In genomic region chr13:100633461-100633860, GRCh38 we compare ENCODE assay signal across 1 cellular context.
TF ChIP-seq lines count a peak whose summit lies in the region.

No MANE protein-coding gene starts in this region.

TF ChIP-seq in HepG2, 621 proteins besides CTCF, POLR2A, EP300 and RAD21:
- TF ChIP-seq ZNF367 (CRISPR knock-in tag; IDR thresholded peaks at IDR 0.05; ENCODE audit: borderline replicate concordance) (no peak), FLYWCH1 (CRISPR knock-in tag; IDR thresholded peaks at IDR 0.05) (no peak), PRPF4 (IDR thresholded peaks at IDR 0.05; ENCODE audit: low read depth, low read length, poor library complexity, severe bottlenecking) (no peak), ZNF773 (CRISPR knock-in tag; IDR thresholded peaks at IDR 0.05; ENCODE audit: borderline replicate concordance) (no peak), NFIB (CRISPR knock-in tag; IDR thresholded peaks at IDR 0.05; ENCODE audit: borderline replicate concordance) (no peak), ZNF276 (CRISPR knock-in tag; IDR thresholded peaks at IDR 0.05; ENCODE audit: low read depth) (no peak), ZNF17 (CRISPR knock-in tag; IDR thresholded peaks at IDR 0.05) (no peak), ZNF235 (CRISPR knock-in tag; IDR thresholded peaks at IDR 0.05; ENCODE audit: borderline replicate concordance) (no peak), PREB (CRISPR knock-in tag; IDR thresholded peaks at IDR 0.05) (no peak), HBP1 (CRISPR knock-in tag; IDR thresholded peaks at IDR 0.05; ENCODE audit: low read depth) (no peak), CREM (IDR thresholded peaks at IDR 0.05) (no peak), CREM (CRISPR knock-in tag; IDR thresholded peaks at IDR 0.05) (no peak), ZNF550 (CRISPR knock-in tag; IDR thresholded peaks at IDR 0.05; ENCODE audit: borderline replicate concordance) (no peak), SIN3A (IDR thresholded peaks at IDR 0.05; ENCODE audit: borderline replicate concordance, low read depth, low read length) (no peak), GFI1 (CRISPR knock-in tag; IDR thresholded peaks at IDR 0.05; ENCODE audit: borderline replicate concordance) (no peak), ARID5B (CRISPR knock-in tag; IDR thresholded peaks at IDR 0.05) (no peak), ZNF674 (CRISPR knock-in tag; IDR thresholded peaks at IDR 0.05; ENCODE audit: low read depth) (no peak), RORA (CRISPR knock-in tag; IDR thresholded peaks at IDR 0.05) (no peak), ZNF883 (CRISPR knock-in tag; IDR thresholded peaks at IDR 0.05; ENCODE audit: not compliant biosample characterization) (no peak), AHR (CRISPR knock-in tag; IDR thresholded peaks at IDR 0.05) (no peak), ISL2 (CRISPR knock-in tag; IDR thresholded peaks at IDR 0.05) (no peak)
